ENCODE assay signal across 22 cellular contexts in genomic region chr7:42319631-42320030, GRCh38.
DNase-seq lines count a peak whose midpoint lies in the region; TF ChIP-seq lines count a peak whose summit lies in the region.
"Had no signal": no experiment of that assay in that cellular context is flagged by ENCODE, and none has a peak within 500 bp of the region (broad histone marks: within the 10 kb centered on the region; RNA-seq: fewer than 3 reads in every experiment).

No MANE protein-coding gene starts in this region.

- H3K36me3 ChIP-seq in breast epithelium (no peaks in the 10 kb centered on the region), tibial nerve (no peaks in the 10 kb centered on the region)
- H3K36me3 ChIP-seq: BLaER1 treated with 17β-estradiol and CSF1 and Interleukin-3, amounts not matched to agents 10 nM and 100 nM had no signal

- POLR2A ChIA-PET in MCF 10A (lab: Yijun Ruan, JAX): interaction anchor here (0.6 to 1.5 kb wide), 2 partner anchors 27 to 1312 kb away, joined by 3 to 5 read pairs; no protein-coding TSS in a partner anchor

- no peak overlapping the region for H3K4me3 ChIP-seq in breast epithelium
- no peak overlapping the region for H3K4me3 ChIP-seq in tibial nerve
- H3K4me3 ChIP-seq: A549; BLaER1 treated with 17β-estradiol and CSF1 and Interleukin-3, amounts not matched to agents 10 nM and 100 nM; GM12878; K562 had no signal

- H3K4me1 Mint-ChIP-seq in MCF 10A (ENCODE audit: insufficient read depth, unreplicated experiment): peaks cover 18% of the 10 kb centered on the region

- H3K9me3 Mint-ChIP-seq in MCF 10A (ENCODE audit: unreplicated experiment): no peaks in the 10 kb centered on the region
- H3K9me3 Mint-ChIP-seq: CD8-positive, alpha-beta T cell; H9 had no signal

- WGBS in tibial nerve, 2 donors: 55 to 64% methylated on average over 2 of the region's 2 CpGs

- H3K27me3 ChIP-seq in breast epithelium (no peaks in the 10 kb centered on the region), tibial nerve (no peaks in the 10 kb centered on the region)
- H3K27me3 ChIP-seq: BLaER1 treated with 17β-estradiol and CSF1 and Interleukin-3, amounts not matched to agents 10 nM and 100 nM had no signal

- TF ChIP-seq CTCF in MCF 10A (IDR thresholded peaks at IDR 0.05; ENCODE audit: unreplicated experiment) (no peak), breast epithelium (IDR thresholded peaks at IDR 0.05) (no peak), tibial nerve (IDR thresholded peaks at IDR 0.05) (no peak)

- CTCF ChIA-PET in MCF 10A (lab: Yijun Ruan, JAX): interaction anchor here (0.8 kb wide), 1 partner anchor 20 kb away, joined by 3 read pairs; no protein-coding TSS in a partner anchor

- H3K27ac ChIP-seq in breast epithelium (no peak overlapping the region), tibial nerve (no peak overlapping the region)
- H3K27ac ChIP-seq: 22Rv1; A549; BLaER1 treated with 17β-estradiol and CSF1 and Interleukin-3, amounts not matched to agents 10 nM and 100 nM; HL-60 had no signal

- no peaks in the 10 kb centered on the region for H3K9me3 ChIP-seq in breast epithelium
- peaks cover 0 to 2% (median 0%) of the 10 kb centered on the region in 4 donors for H3K9me3 ChIP-seq in tibial nerve
- H3K9me3 ChIP-seq: A549, Caco-2 had no signal

- TF ChIP-seq POLR2A in breast epithelium (IDR thresholded peaks at IDR 0.05) (no peak), tibial nerve (IDR thresholded peaks at IDR 0.05) (no peak)

- H3K4me1 ChIP-seq in breast epithelium (no peaks in the 10 kb centered on the region), tibial nerve (peaks cover 0 to 3% (median 0%) of the 10 kb centered on the region in 4 donors)
- H3K4me1 ChIP-seq: A549, Caco-2 had no signal

- H3K4me3 Mint-ChIP-seq in MCF 10A (ENCODE audit: unreplicated experiment): no peak overlapping the region
- H3K4me3 Mint-ChIP-seq: B cell; CD8-positive, alpha-beta T cell; H9 had no signal

- TF ChIP-seq EP300 in tibial nerve (IDR thresholded peaks at IDR 0.05): no peak

- no TSS peak for BruUV-seq in MCF 10A (replicated peaks; lab: Mats Ljungman, UMichigan)

- H3K27me3 Mint-ChIP-seq in MCF 10A (ENCODE audit: insufficient read depth, unreplicated experiment): no peaks in the 10 kb centered on the region

- DNase-seq in MCF 10A (ENCODE audit: unreplicated experiment) (no peak), breast epithelium (ENCODE audit: low spot score in 2 of 2) (no peak), M059J (ENCODE audit: low read depth) (peak; percentile 10), dermis blood vessel endothelial cell (peak; percentile 7), hypothalamus (lab: John Stamatoyannopoulos, UW) (no peak), tibial nerve (ENCODE audit: low spot score in 2 of 2) (no peak), DMS53 treated with DMSO at 0.1 percent for 48 hours (lab: John Stamatoyannopoulos, UW; ENCODE audit: unreplicated experiment) (no peak), NCI-H128 (lab: John Stamatoyannopoulos, UW; ENCODE audit: unreplicated experiment) (no peak)
- DNase-seq: Caco-2; CD8-positive, alpha-beta T cell; DMS153; DMS79 treated with DMSO at 0.1 percent for 48 hours; EL; H9; IMR-90 had no signal

- H3K36me3 Mint-ChIP-seq in MCF 10A (ENCODE audit: insufficient read depth, unreplicated experiment): no peaks in the 10 kb centered on the region
- H3K36me3 Mint-ChIP-seq: CD8-positive, alpha-beta T cell had no signal

- intact Hi-C loops in MCF 10A (cut with micrococcal nuclease): no loop called here
- intact Hi-C loops in breast epithelium (cut with DNase I; ENCODE audit: low total_unique reads): no loop called here

- H3K27ac Mint-ChIP-seq in MCF 10A (ENCODE audit: low read depth, unreplicated experiment): peak overlapping the region; percentile 27
- H3K27ac Mint-ChIP-seq: B cell; CD8-positive, alpha-beta T cell; H9 had no signal

Comparison
In these comparisons a context has a peak if more than half of its experiments do, and no peak if none do; other contexts are left out.
1. DNase-seq: peak in M059J (single experiment) and dermis blood vessel endothelial cell (single experiment); none in MCF 10A (single experiment), breast epithelium (0 of 2), hypothalamus (0 of 51), tibial nerve (0 of 2), DMS53 treated with DMSO at 0.1 percent for 48 hours (single experiment) and NCI-H128 (single experiment).